In genomic region chr1:246753670-246754535, GRCh38 we compare ENCODE assay signal across 8 cellular contexts. TPM values are rescaled to one million over a fixed set of nuclear protein-coding genes. Genes with fewer than 3 reads are reported as not detected.
DNase-seq lines count a peak whose midpoint lies in the region; ATAC-seq and TF ChIP-seq lines count a peak whose summit lies in the region.

No MANE protein-coding gene starts in this region.

- no peak overlapping the region for H3K9ac ChIP-seq in colonic mucosa (ENCODE audit: low read depth in 2 of 2, low read length in 2 of 2)

- H3K4me1 ChIP-seq in colonic mucosa (no peaks in the 10 kb centered on the region), lower lobe of right lung (no peaks in the 10 kb centered on the region)

- H3K4me3 ChIP-seq in colonic mucosa (no peak overlapping the region), lower lobe of right lung (no peak overlapping the region)

- ATAC-seq in HG02852 (IDR thresholded peaks at IDR 0.05; ENCODE audit: unreplicated experiment) (peak; percentile 96), lower lobe of right lung (peak; percentile 78 to 81)

- H3K36me3 ChIP-seq in colonic mucosa (no peaks in the 10 kb centered on the region), lower lobe of right lung (peaks cover 3% of the 10 kb centered on the region)

- TF ChIP-seq CTCF in colonic mucosa (IDR thresholded peaks at IDR 0.05) (peak; percentile 84), lower lobe of right lung (IDR thresholded peaks at IDR 0.05) (peak; percentile 63)

- intact Hi-C loops in colonic mucosa (cut with DNase I) (loop anchor here (5.0 kb wide), 2 partner anchors 67 to 257 kb away; no protein-coding TSS in a partner anchor), lower lobe of right lung (cut with DNase I) (no loop called here)

- H3K27ac ChIP-seq in colonic mucosa (no peak overlapping the region), lower lobe of right lung (no peak overlapping the region)

- no peaks in the 10 kb centered on the region for H3K27me3 ChIP-seq in colonic mucosa
- H3K27me3 ChIP-seq in lower lobe of right lung (ENCODE audit: low read depth), result no peaks in the 10 kb centered on the region

- DNase-seq in SIG-M5 treated with dmso at 0.1 percent for 504 hours (lab: John Stamatoyannopoulos, UW; ENCODE audit: unreplicated experiment), result peak; percentile 54
- no peak for DNase-seq in SIG-M5 (lab: John Stamatoyannopoulos, UW)
- DNase-seq in NCI-H2081 treated with DMSO at 0.1 percent for 48 hours (lab: John Stamatoyannopoulos, UW), result peak; percentile 17
- DNase-seq in activated CD4-positive, alpha-beta T cell treated with anti-CD3 and anti-CD28 coated beads for 1 hour, result peak; percentile 29
- DNase-seq in colonic mucosa, result peak; percentile 73
- DNase-seq in lower lobe of right lung, result no peak
- peak; percentile 20 for DNase-seq in stimulated activated CD8-positive, alpha-beta memory T cell treated with anti-CD3 and anti-CD28 coated beads, Interleukin-15, amount 100 ng/mL, for 24 hours (ENCODE audit: low read depth)

- H3K9me3 ChIP-seq in colonic mucosa (no peaks in the 10 kb centered on the region), lower lobe of right lung (no peaks in the 10 kb centered on the region)

RNA-seq across cellular contexts. Expression of gene SCCPDH, which starts 29.7 kb away (rescaled TPM):
- total RNA-seq in colonic mucosa (10 to 100 TPM; 29.9 to 40.1 TPM), lower lobe of right lung (35.3 TPM)

Comparison
In these comparisons a context has a peak if more than half of its experiments do, and no peak if none do; other contexts are left out.
1. DNase-seq: peak in SIG-M5 treated with dmso at 0.1 percent for 504 hours (single experiment), NCI-H2081 treated with DMSO at 0.1 percent for 48 hours (single experiment), activated CD4-positive, alpha-beta T cell treated with anti-CD3 and anti-CD28 coated beads for 1 hour (single experiment), colonic mucosa (single experiment) and stimulated activated CD8-positive, alpha-beta memory T cell treated with anti-CD3 and anti-CD28 coated beads, Interleukin-15, amount 100 ng/mL, for 24 hours (single experiment); none in SIG-M5 (single experiment) and lower lobe of right lung (single experiment).